In the genomic region with DNA sequence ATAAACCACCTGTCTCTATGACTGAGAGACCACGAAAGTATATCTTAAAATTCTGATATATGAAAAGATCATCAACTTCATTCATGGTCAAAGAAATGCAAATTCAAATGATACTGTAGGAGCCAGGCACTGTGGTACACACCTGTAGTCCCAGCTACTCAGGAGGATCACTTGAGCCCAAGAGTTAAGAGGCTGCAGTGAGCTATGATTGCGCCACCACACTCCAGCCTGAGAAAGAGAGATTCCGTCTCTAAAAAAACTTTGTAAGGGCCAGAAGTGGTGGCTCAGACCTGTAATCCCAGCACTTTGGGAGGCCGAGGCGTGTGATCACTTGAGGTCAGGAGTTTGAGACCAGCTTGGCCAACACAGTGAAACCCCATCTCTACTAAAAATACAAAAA, we compare ENCODE assay signal across 1 cellular context.
TF ChIP-seq lines count a peak whose summit lies in the region.

No MANE protein-coding gene starts in this region.

TF ChIP-seq in GM12878, 131 proteins besides CTCF, POLR2A, EP300 and RAD21 (continued from another document):
- TF ChIP-seq, protein P1, sequence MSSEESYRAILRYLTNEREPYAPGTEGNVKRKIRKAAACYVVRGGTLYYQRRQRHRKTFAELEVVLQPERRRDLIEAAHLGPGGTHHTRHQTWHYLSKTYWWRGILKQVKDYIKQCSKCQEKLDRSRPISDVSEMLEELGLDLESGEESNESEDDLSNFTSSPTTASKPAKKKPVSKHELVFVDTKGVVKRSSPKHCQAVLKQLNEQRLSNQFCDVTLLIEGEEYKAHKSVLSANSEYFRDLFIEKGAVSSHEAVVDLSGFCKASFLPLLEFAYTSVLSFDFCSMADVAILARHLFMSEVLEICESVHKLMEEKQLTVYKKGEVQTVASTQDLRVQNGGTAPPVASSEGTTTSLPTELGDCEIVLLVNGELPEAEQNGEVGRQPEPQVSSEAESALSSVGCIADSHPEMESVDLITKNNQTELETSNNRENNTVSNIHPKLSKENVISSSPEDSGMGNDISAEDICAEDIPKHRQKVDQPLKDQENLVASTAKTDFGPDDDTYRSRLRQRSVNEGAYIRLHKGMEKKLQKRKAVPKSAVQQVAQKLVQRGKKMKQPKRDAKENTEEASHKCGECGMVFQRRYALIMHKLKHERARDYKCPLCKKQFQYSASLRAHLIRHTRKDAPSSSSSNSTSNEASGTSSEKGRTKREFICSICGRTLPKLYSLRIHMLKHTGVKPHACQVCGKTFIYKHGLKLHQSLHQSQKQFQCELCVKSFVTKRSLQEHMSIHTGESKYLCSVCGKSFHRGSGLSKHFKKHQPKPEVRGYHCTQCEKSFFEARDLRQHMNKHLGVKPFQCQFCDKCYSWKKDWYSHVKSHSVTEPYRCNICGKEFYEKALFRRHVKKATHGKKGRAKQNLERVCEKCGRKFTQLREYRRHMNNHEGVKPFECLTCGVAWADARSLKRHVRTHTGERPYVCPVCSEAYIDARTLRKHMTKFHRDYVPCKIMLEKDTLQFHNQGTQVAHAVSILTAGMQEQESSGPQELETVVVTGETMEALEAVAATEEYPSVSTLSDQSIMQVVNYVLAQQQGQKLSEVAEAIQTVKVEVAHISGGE (CRISPR knock-in tag; IDR thresholded peaks at IDR 0.05), result no peak
- TF ChIP-seq, protein P2, sequence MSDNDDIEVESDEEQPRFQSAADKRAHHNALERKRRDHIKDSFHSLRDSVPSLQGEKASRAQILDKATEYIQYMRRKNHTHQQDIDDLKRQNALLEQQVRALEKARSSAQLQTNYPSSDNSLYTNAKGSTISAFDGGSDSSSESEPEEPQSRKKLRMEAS (IDR thresholded peaks at IDR 0.05; ENCODE audit: low read depth, low read length), result no peak
- TF ChIP-seq TCF12 (IDR thresholded peaks at IDR 0.05; ENCODE audit: low read depth, low read length) (no peak), SUPT20H (IDR thresholded peaks at IDR 0.05; ENCODE audit: borderline replicate concordance, control insufficient read depth, low read depth, low read length) (no peak), ZNF274 (IDR thresholded peaks at IDR 0.05; ENCODE audit: insufficient read depth, insufficient read length) (no peak), ZNF384 (IDR thresholded peaks at IDR 0.05; ENCODE audit: borderline replicate concordance, low read depth, low read length) (no peak), RELA (IDR thresholded peaks at IDR 0.05; ENCODE audit: borderline replicate concordance, partially characterized antibody) (no peak), KDM1A (IDR thresholded peaks at IDR 0.05; ENCODE audit: borderline replicate concordance) (no peak), RCOR1 (conservative IDR thresholded peaks at IDR 0.05; ENCODE audit: low read depth, low read length) (no peak), BRCA1 (IDR thresholded peaks at IDR 0.05; ENCODE audit: low read depth, low read length) (no peak)
- TF ChIP-seq, protein P3, sequence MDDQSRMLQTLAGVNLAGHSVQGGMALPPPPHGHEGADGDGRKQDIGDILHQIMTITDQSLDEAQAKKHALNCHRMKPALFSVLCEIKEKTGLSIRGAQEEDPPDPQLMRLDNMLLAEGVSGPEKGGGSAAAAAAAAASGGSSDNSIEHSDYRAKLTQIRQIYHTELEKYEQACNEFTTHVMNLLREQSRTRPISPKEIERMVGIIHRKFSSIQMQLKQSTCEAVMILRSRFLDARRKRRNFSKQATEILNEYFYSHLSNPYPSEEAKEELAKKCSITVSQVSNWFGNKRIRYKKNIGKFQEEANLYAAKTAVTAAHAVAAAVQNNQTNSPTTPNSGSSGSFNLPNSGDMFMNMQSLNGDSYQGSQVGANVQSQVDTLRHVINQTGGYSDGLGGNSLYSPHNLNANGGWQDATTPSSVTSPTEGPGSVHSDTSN (IDR thresholded peaks at IDR 0.05; ENCODE audit: insufficient replicate concordance, low read depth, low read length), result no peak
- TF ChIP-seq, protein P4, sequence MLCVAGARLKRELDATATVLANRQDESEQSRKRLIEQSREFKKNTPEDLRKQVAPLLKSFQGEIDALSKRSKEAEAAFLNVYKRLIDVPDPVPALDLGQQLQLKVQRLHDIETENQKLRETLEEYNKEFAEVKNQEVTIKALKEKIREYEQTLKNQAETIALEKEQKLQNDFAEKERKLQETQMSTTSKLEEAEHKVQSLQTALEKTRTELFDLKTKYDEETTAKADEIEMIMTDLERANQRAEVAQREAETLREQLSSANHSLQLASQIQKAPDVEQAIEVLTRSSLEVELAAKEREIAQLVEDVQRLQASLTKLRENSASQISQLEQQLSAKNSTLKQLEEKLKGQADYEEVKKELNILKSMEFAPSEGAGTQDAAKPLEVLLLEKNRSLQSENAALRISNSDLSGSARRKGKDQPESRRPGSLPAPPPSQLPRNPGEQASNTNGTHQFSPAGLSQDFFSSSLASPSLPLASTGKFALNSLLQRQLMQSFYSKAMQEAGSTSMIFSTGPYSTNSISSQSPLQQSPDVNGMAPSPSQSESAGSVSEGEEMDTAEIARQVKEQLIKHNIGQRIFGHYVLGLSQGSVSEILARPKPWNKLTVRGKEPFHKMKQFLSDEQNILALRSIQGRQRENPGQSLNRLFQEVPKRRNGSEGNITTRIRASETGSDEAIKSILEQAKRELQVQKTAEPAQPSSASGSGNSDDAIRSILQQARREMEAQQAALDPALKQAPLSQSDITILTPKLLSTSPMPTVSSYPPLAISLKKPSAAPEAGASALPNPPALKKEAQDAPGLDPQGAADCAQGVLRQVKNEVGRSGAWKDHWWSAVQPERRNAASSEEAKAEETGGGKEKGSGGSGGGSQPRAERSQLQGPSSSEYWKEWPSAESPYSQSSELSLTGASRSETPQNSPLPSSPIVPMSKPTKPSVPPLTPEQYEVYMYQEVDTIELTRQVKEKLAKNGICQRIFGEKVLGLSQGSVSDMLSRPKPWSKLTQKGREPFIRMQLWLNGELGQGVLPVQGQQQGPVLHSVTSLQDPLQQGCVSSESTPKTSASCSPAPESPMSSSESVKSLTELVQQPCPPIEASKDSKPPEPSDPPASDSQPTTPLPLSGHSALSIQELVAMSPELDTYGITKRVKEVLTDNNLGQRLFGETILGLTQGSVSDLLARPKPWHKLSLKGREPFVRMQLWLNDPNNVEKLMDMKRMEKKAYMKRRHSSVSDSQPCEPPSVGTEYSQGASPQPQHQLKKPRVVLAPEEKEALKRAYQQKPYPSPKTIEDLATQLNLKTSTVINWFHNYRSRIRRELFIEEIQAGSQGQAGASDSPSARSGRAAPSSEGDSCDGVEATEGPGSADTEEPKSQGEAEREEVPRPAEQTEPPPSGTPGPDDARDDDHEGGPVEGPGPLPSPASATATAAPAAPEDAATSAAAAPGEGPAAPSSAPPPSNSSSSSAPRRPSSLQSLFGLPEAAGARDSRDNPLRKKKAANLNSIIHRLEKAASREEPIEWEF (IDR thresholded peaks at IDR 0.05; ENCODE audit: insufficient replicate concordance, low read depth, low read length), result no peak
- TF ChIP-seq, protein P5, sequence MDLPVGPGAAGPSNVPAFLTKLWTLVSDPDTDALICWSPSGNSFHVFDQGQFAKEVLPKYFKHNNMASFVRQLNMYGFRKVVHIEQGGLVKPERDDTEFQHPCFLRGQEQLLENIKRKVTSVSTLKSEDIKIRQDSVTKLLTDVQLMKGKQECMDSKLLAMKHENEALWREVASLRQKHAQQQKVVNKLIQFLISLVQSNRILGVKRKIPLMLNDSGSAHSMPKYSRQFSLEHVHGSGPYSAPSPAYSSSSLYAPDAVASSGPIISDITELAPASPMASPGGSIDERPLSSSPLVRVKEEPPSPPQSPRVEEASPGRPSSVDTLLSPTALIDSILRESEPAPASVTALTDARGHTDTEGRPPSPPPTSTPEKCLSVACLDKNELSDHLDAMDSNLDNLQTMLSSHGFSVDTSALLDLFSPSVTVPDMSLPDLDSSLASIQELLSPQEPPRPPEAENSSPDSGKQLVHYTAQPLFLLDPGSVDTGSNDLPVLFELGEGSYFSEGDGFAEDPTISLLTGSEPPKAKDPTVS (IDR thresholded peaks at IDR 0.05; ENCODE audit: low read depth, low read length), result no peak
